Comparison of ENCODE assay signal across 8 cellular contexts in genomic region chr1:19315378-19316206, GRCh38. TPM values are rescaled to one million over a fixed set of nuclear protein-coding genes. Genes with fewer than 3 reads are reported as not detected.
DNase-seq lines count a peak whose midpoint lies in the region; ATAC-seq and TF ChIP-seq lines count a peak whose summit lies in the region.

No MANE protein-coding gene starts in this region.

- H3K9me3 Mint-ChIP-seq in activated B cell treated with CpG ODN at 0.5 μM for 24 hours (no peaks in the 10 kb centered on the region), naive B cell (no peaks in the 10 kb centered on the region), Calu3 (ENCODE audit: low read depth, unreplicated experiment) (no peaks in the 10 kb centered on the region), Caco-2 (ENCODE audit: unreplicated experiment) (no peaks in the 10 kb centered on the region)

- peak; percentile 83 for DNase-seq in GM12865 (ENCODE audit: low read depth)
- DNase-seq in activated B cell treated with CpG ODN at 0.5 μM for 24 hours = peak; percentile 44
- peak; percentile 80 for DNase-seq in naive B cell
- DNase-seq in head of caudate nucleus = no peak
- no peak for DNase-seq in Calu3
- no peak for DNase-seq in Caco-2
- no peak for DNase-seq in NCI-H128 (lab: John Stamatoyannopoulos, UW; ENCODE audit: unreplicated experiment)

- H3K36me3 Mint-ChIP-seq in activated B cell treated with CpG ODN at 0.5 μM for 24 hours (ENCODE audit: low read depth) = peaks cover 14% of the 10 kb centered on the region
- H3K36me3 Mint-ChIP-seq in naive B cell = no peaks in the 10 kb centered on the region
- peaks cover 26% of the 10 kb centered on the region for H3K36me3 Mint-ChIP-seq in Calu3 (ENCODE audit: insufficient read depth, unreplicated experiment)
- peaks cover under 1% of the 10 kb centered on the region for H3K36me3 Mint-ChIP-seq in Caco-2 (ENCODE audit: insufficient read depth, unreplicated experiment)

- CTCF ChIA-PET in activated B cell treated with CpG ODN at 0.5 μM for 24 hours (lab: Charles Lee) = no interaction called here
- CTCF ChIA-PET in Calu3 (lab: Charles Lee) = no interaction called here
- CTCF ChIA-PET in Caco-2 (lab: Charles Lee) = no interaction called here

- peak overlapping the region; percentile 68 for H3K4me3 Mint-ChIP-seq in activated B cell treated with CpG ODN at 0.5 μM for 24 hours
- peak overlapping the region; percentile 72 to 90 (median 82) for H3K4me3 Mint-ChIP-seq in naive B cell
- no peak overlapping the region for H3K4me3 Mint-ChIP-seq in Calu3 (ENCODE audit: low read depth, unreplicated experiment)
- H3K4me3 Mint-ChIP-seq in Caco-2 (ENCODE audit: unreplicated experiment) = no peak overlapping the region

- POLR2A ChIA-PET in activated B cell treated with CpG ODN at 0.5 μM for 24 hours (lab: Charles Lee) (interaction anchor here (0.6 kb wide), 1 partner anchor 856 kb away, joined by 4 read pairs; no protein-coding TSS in a partner anchor), Caco-2 (lab: Charles Lee) (no interaction called here)

- H3K27me3 Mint-ChIP-seq in activated B cell treated with CpG ODN at 0.5 μM for 24 hours = no peaks in the 10 kb centered on the region
- H3K27me3 Mint-ChIP-seq in naive B cell = no peaks in the 10 kb centered on the region
- H3K27me3 Mint-ChIP-seq in Calu3 (ENCODE audit: unreplicated experiment) = no peaks in the 10 kb centered on the region
- no peaks in the 10 kb centered on the region for H3K27me3 Mint-ChIP-seq in Caco-2 (ENCODE audit: insufficient read depth, unreplicated experiment)

- H3K4me1 Mint-ChIP-seq in activated B cell treated with CpG ODN at 0.5 μM for 24 hours (peaks cover 65% of the 10 kb centered on the region), naive B cell (peaks cover 54 to 74% (median 61%) of the 10 kb centered on the region in 3 donors), Calu3 (ENCODE audit: low read depth, unreplicated experiment) (peaks cover 25% of the 10 kb centered on the region), Caco-2 (ENCODE audit: low read depth, unreplicated experiment) (peaks cover 14% of the 10 kb centered on the region)

- H3K27ac Mint-ChIP-seq in activated B cell treated with CpG ODN at 0.5 μM for 24 hours = peak overlapping the region; percentile 61
- H3K27ac Mint-ChIP-seq in naive B cell = peak overlapping the region; percentile 85 to 97 (median 94)
- H3K27ac Mint-ChIP-seq in Calu3 (ENCODE audit: unreplicated experiment) = no peak overlapping the region
- no peak overlapping the region for H3K27ac Mint-ChIP-seq in Caco-2 (ENCODE audit: unreplicated experiment)

- H3K9me3 ChIP-seq in Caco-2 = no peaks in the 10 kb centered on the region

- ATAC-seq in HG02981 (IDR thresholded peaks at IDR 0.05; ENCODE audit: unreplicated experiment) = peak; percentile 40
- ATAC-seq in activated B cell treated with CpG ODN at 0.5 μM for 24 hours (ENCODE audit: low read depth) = peak; percentile 43
- ATAC-seq in naive B cell (ENCODE audit: low read depth in 2 of 2) = peak; percentile 69 to 75

- no peak overlapping the region for H3K4me3 ChIP-seq in GM12865 (ENCODE audit: low read depth, low read length)
- H3K4me3 ChIP-seq in Caco-2 (ENCODE audit: low read depth, low read length) = no peak overlapping the region

- no peaks in the 10 kb centered on the region for H3K4me1 ChIP-seq in Caco-2

- TF ChIP-seq CTCF in GM12865 (IDR thresholded peaks at IDR 0.05; ENCODE audit: insufficient read depth, low read depth, low read length, missing control alignments) (no peak), activated B cell treated with CpG ODN at 0.5 μM for 24 hours (IDR thresholded peaks at IDR 0.05) (no peak), Calu3 (IDR thresholded peaks at IDR 0.05; ENCODE audit: unreplicated experiment) (no peak), Caco-2 (IDR thresholded peaks at IDR 0.05; ENCODE audit: insufficient read depth in 1 of 2, low read depth in 1 of 2, low read length in 1 of 2, severe bottlenecking in 1 of 2, unreplicated experiment in 1 of 2) (no peak)

- H3K27me3 ChIP-seq in Caco-2 (replicated peaks; ENCODE audit: control insufficient read depth, insufficient read depth, low read length) = no peaks in the 10 kb centered on the region

- intact Hi-C loops in activated B cell treated with CpG ODN at 0.5 μM for 24 hours (cut with micrococcal nuclease) = loop anchor here (2.0 to 10.0 kb wide), 3 partner anchors 25 to 411 kb away; partner anchors contain the start of genes ALDH4A1 and UBR4
- intact Hi-C loops in head of caudate nucleus (cut with DNase I) = no loop called here
- intact Hi-C loops in Calu3 (cut with micrococcal nuclease; ENCODE audit: unreplicated experiment) = no loop called here
- intact Hi-C loops in Caco-2 (cut with micrococcal nuclease; ENCODE audit: unreplicated experiment) = loop anchor here (10.0 kb wide), 1 partner anchor 61 kb away; the partner anchor contains the start of genes EMC1 and MRTO4

- H3K36me3 ChIP-seq in Caco-2 (ENCODE audit: control insufficient read depth, insufficient read depth, low read length) = peaks cover 1% of the 10 kb centered on the region

- BruUV-seq in Calu3 (replicated peaks; lab: Mats Ljungman, UMichigan) (no TSS peak), Caco-2 (replicated peaks; lab: Mats Ljungman, UMichigan) (no TSS peak)

RNA-seq across cellular contexts. Expression of gene SLC66A1, which starts 3.5 kb away (rescaled TPM):
- total RNA-seq in activated B cell treated with CpG ODN at 0.5 μM for 24 hours (9.1 and 11.9 TPM in 2 replicates), Calu3 (2022) (10.0 and 13.1 TPM in 2 replicates), Caco-2 (2022) (22.0 and 24.0 TPM in 2 replicates)
- polyA plus RNA-seq in naive B cell (ENCODE audit: low read depth in 6 of 6) = 1 to 10 TPM in 5 of 6 donors, not detected in 1; 5.6 to 8.8 (median 6.3) TPM

RNA-seq across cellular contexts. Expression of gene AKR7A2, which starts 3.6 kb away (rescaled TPM):
- total RNA-seq in activated B cell treated with CpG ODN at 0.5 μM for 24 hours (29.9 and 30.3 TPM in 2 replicates), Calu3 (2022) (25.7 and 26.3 TPM in 2 replicates), Caco-2 (2022) (55.4 and 56.7 TPM in 2 replicates)
- polyA plus RNA-seq in naive B cell (ENCODE audit: low read depth in 6 of 6) = 100 to 1,000 TPM in 4 of 6 donors, 10 to 100 TPM in 2; 93.3 to 149 (median 105) TPM

RNA-seq across cellular contexts. Expression of gene AKR7A3, which starts 27.0 kb away (rescaled TPM):
- total RNA-seq in activated B cell treated with CpG ODN at 0.5 μM for 24 hours (0.61 and 0.80 TPM in 2 replicates), Calu3 (2022) (1.7 and 2.2 TPM in 2 replicates), Caco-2 (2022) (2.4 and 2.8 TPM in 2 replicates)
- under 1 TPM in 1 of 6 donors, not detected in 5; 0.21 TPM for polyA plus RNA-seq in naive B cell (ENCODE audit: low read depth in 6 of 6)

Comparison
In these comparisons a context has a peak if more than half of its experiments do, and no peak if none do; other contexts are left out.
1. DNase-seq: peak in GM12865 (single experiment), activated B cell treated with CpG ODN at 0.5 μM for 24 hours (single experiment) and naive B cell (single experiment); none in head of caudate nucleus (0 of 42), Calu3 (single experiment), Caco-2 (0 of 2) and NCI-H128 (single experiment).
2. H3K27ac Mint-ChIP-seq: peak in activated B cell treated with CpG ODN at 0.5 μM for 24 hours (single experiment) and naive B cell (6 of 6); none in Calu3 (single experiment) and Caco-2 (single experiment).
3. H3K4me3 Mint-ChIP-seq: peak in activated B cell treated with CpG ODN at 0.5 μM for 24 hours (single experiment) and naive B cell (8 of 8); none in Calu3 (single experiment) and Caco-2 (single experiment).
4. intact Hi-C loops: an anchor here in activated B cell treated with CpG ODN at 0.5 μM for 24 hours (2.0 to 10.0 kb wide) and Caco-2 (10.0 kb wide); none called in head of caudate nucleus and Calu3.
5. Peak in every context shown above with its lines, with median percentiles within 50 percentile points of each other: ATAC-seq.